Comparison of ENCODE assay signal across 16 cellular contexts in genomic region chr10:62708569-62708968, GRCh38.
DNase-seq lines count a peak whose midpoint lies in the region; ATAC-seq, FAIRE-seq and TF ChIP-seq lines count a peak whose summit lies in the region.
"Had no signal": no experiment of that assay in that cellular context is flagged by ENCODE, and none has a peak within 500 bp of the region (broad histone marks: within the 10 kb centered on the region; RNA-seq: fewer than 3 reads in every experiment).

No MANE protein-coding gene starts in this region.

- TF ChIP-seq CTCF in MM.1S (IDR thresholded peaks at IDR 0.05; ENCODE audit: low read length) (no peak), H1 (IDR thresholded peaks at IDR 0.05; ENCODE audit: control extremely low read depth in 1 of 3, insufficient read depth in 1 of 3, low read depth in 1 of 3, low read length in 3 of 3) (no peak), WTC11 (IDR thresholded peaks at IDR 0.05) (no peak)

- DNase-seq in stimulated activated naive CD8-positive, alpha-beta T cell treated with anti-CD3 and anti-CD28 coated beads, Interleukin-15, amount 100 ng/mL, for 72 hours, result no peak
- peak; percentile 58 for DNase-seq in MM.1S
- no peak for DNase-seq in H1 (ENCODE audit: low read depth in 1 of 2, low spot score in 2 of 2)
- no peak for DNase-seq in WTC11 (ENCODE audit: low spot score)
- DNase-seq in Karpas-422, result no peak
- DNase-seq: 8988T; activated naive CD4-positive, alpha-beta T cell treated with Interleukin-2 at 50 U/mL for 16 hours; CD4-positive, alpha-beta memory T cell; NCI-H2107; psoas muscle; transverse colon; WERI-Rb-1 had no signal

- no peak overlapping the region for H2BK12ac ChIP-seq in H1 (ENCODE audit: low read depth, low read length)

- no peaks in the 10 kb centered on the region for H3K79me1 ChIP-seq in H1 (ENCODE audit: low read depth, low read length)

- H3K23ac ChIP-seq in H1 (ENCODE audit: insufficient read length), result no peak overlapping the region

- H3K4me2 ChIP-seq in MM.1S (ENCODE audit: low read depth, low read length), result peak overlapping the region; percentile 95
- no peak overlapping the region for H3K4me2 ChIP-seq in H1 (ENCODE audit: insufficient read depth in 1 of 2, low read depth in 2 of 2, low read length in 2 of 2)
- H3K4me2 ChIP-seq in Karpas-422 (ENCODE audit: low read depth, low read length, poor library complexity, severe bottlenecking), result no peak overlapping the region

- TF ChIP-seq POLR2A in H1 (IDR thresholded peaks at IDR 0.05; ENCODE audit: control extremely low read depth in 1 of 2, low read depth in 2 of 2, low read length in 2 of 2), result no peak

- H3K27ac ChIP-seq in MM.1S (ENCODE audit: low read length) (peak overlapping the region; percentile 88), H1 (ENCODE audit: low read depth, low read length) (no peak overlapping the region), Karpas-422 (ENCODE audit: low read length) (no peak overlapping the region)
- H3K27ac ChIP-seq: psoas muscle, transverse colon, WERI-Rb-1 had no signal

- H3K9me3 Mint-ChIP-seq in stimulated activated naive CD8-positive, alpha-beta T cell treated with anti-CD3 and anti-CD28 coated beads, Interleukin-15, Interleukin-2, amounts not matched to agents 100 ng/mL and 50 ng/mL, for 24 hours, result no peaks in the 10 kb centered on the region
- peaks cover 15 to 20% of the 10 kb centered on the region in 2 donors for H3K9me3 Mint-ChIP-seq in stimulated activated naive CD8-positive, alpha-beta T cell treated with anti-CD3 and anti-CD28 coated beads, Interleukin-15, amount 100 ng/mL, for 72 hours
- H3K9me3 Mint-ChIP-seq in WTC11, result peaks cover 21% of the 10 kb centered on the region

- H3K14ac ChIP-seq in H1 (ENCODE audit: insufficient read length), result no peak overlapping the region

- H3K36me3 ChIP-seq in MM.1S (replicated peaks; ENCODE audit: insufficient read depth, low read length) (no peaks in the 10 kb centered on the region), H1 (ENCODE audit: control insufficient read depth in 2 of 4, insufficient read depth in 4 of 4, low read length in 3 of 4) (no peaks in the 10 kb centered on the region), Karpas-422 (ENCODE audit: insufficient read depth, low read length) (no peaks in the 10 kb centered on the region)
- H3K36me3 ChIP-seq: transverse colon, WERI-Rb-1 had no signal

- POLR2A ChIA-PET in H1 (lab: Charles Lee; ENCODE audit: partially characterized antibody), result no interaction called here
- POLR2A ChIA-PET in WTC11 (lab: Charles Lee), result no interaction called here

- WGBS in H1 (ENCODE audit: extremely low coverage in 1 of 2, insufficient coverage in 1 of 2, insufficient read length in 1 of 2, insufficient replicate concordance in 2 of 2, low coverage in 1 of 2, low lambda C conversion rate in 2 of 2, missing lambda C conversion rate in 1 of 2), 2 experiments, result 90% methylated on average over 4 of the region's 4 CpGs; no CpG with 5 or more reads in 1 of the 2 experiments

- H3K27ac Mint-ChIP-seq in stimulated activated naive CD8-positive, alpha-beta T cell treated with anti-CD3 and anti-CD28 coated beads, Interleukin-15, Interleukin-2, amounts not matched to agents 100 ng/mL and 50 ng/mL, for 24 hours, result peak overlapping the region; percentile 13
- H3K27ac Mint-ChIP-seq in stimulated activated naive CD8-positive, alpha-beta T cell treated with anti-CD3 and anti-CD28 coated beads, Interleukin-15, amount 100 ng/mL, for 72 hours, result no peak overlapping the region
- no peak overlapping the region for H3K27ac Mint-ChIP-seq in WTC11
- H3K27ac Mint-ChIP-seq: CD4-positive, alpha-beta memory T cell had no signal

- no peak for FAIRE-seq in H1 (lab: Jason Lieb, UNC)

- H3K23me2 ChIP-seq in H1 (ENCODE audit: low read depth, low read length), result no peaks in the 10 kb centered on the region

- H3K36me3 Mint-ChIP-seq in stimulated activated naive CD8-positive, alpha-beta T cell treated with anti-CD3 and anti-CD28 coated beads, Interleukin-15, Interleukin-2, amounts not matched to agents 100 ng/mL and 50 ng/mL, for 24 hours (ENCODE audit: low read depth), result no peaks in the 10 kb centered on the region
- no peaks in the 10 kb centered on the region for H3K36me3 Mint-ChIP-seq in WTC11
- H3K36me3 Mint-ChIP-seq: CD4-positive, alpha-beta memory T cell had no signal

- CTCF ChIA-PET in H1 (lab: Charles Lee; ENCODE audit: partially characterized antibody) (no interaction called here), WTC11 (lab: Charles Lee) (no interaction called here)

- H2AFZ ChIP-seq in MM.1S (ENCODE audit: low read length) (peak overlapping the region; percentile 39; the same call in 1 of the 2 replicates), H1 (ENCODE audit: low read length) (0 out of 2 replicates have a peak overlapping the region, but pooled peaks have one; percentile 31), Karpas-422 (ENCODE audit: low read length) (no peak overlapping the region)

- no peak overlapping the region for H4K5ac ChIP-seq in H1 (ENCODE audit: insufficient read length, low read depth, low read length)

- no peak overlapping the region for H3K18ac ChIP-seq in H1 (ENCODE audit: extremely low read depth, low read length)

- H3K9ac ChIP-seq in MM.1S (ENCODE audit: low read length) (peak overlapping the region; percentile 46; the same call in 1 of the 2 replicates), H1 (replicated peaks in 1 of 4; ENCODE audit: extremely low read depth in 1 of 4, low read depth in 3 of 4, low read length in 3 of 4) (no peak overlapping the region), Karpas-422 (ENCODE audit: low read length) (no peak overlapping the region)

- H2BK120ac ChIP-seq in H1 (replicated peaks; ENCODE audit: low read depth, low read length), result no peak overlapping the region

- no peak overlapping the region for H2BK5ac ChIP-seq in H1 (ENCODE audit: low read depth, low read length)

- no peaks in the 10 kb centered on the region for H4K20me1 ChIP-seq in MM.1S (ENCODE audit: insufficient read depth, low read length)
- no peaks in the 10 kb centered on the region for H4K20me1 ChIP-seq in H1 (replicated peaks in 1 of 2; ENCODE audit: control insufficient read depth in 1 of 2, insufficient read depth in 2 of 2, low read length in 2 of 2)
- H4K20me1 ChIP-seq in Karpas-422 (ENCODE audit: insufficient read depth, low read depth, low read length), result no peaks in the 10 kb centered on the region

- H3K4me3 ChIP-seq in MM.1S (ENCODE audit: low read length), result peak overlapping the region; percentile 49
- H3K4me3 ChIP-seq in H1 (ENCODE audit: extremely low read depth in 1 of 4, insufficient read depth in 2 of 4, low read depth in 3 of 4, low read length in 4 of 4), result no peak overlapping the region
- no peak overlapping the region for H3K4me3 ChIP-seq in Karpas-422 (ENCODE audit: low read length)
- H3K4me3 ChIP-seq: psoas muscle, transverse colon had no signal

- H3K9me3 ChIP-seq in MM.1S (replicated peaks; ENCODE audit: insufficient read depth, low read length), result no peaks in the 10 kb centered on the region
- no peaks in the 10 kb centered on the region for H3K9me3 ChIP-seq in H1 (ENCODE audit: insufficient read depth in 2 of 2, low read depth in 1 of 2, low read length in 1 of 2)
- no peaks in the 10 kb centered on the region for H3K9me3 ChIP-seq in Karpas-422 (ENCODE audit: low read length)
- H3K9me3 ChIP-seq: transverse colon had no signal

- TF ChIP-seq EP300 in H1 (IDR thresholded peaks at IDR 0.05; ENCODE audit: borderline replicate concordance in 1 of 2, low read depth in 2 of 2, low read length in 2 of 2), result no peak

- ATAC-seq in stimulated activated naive CD8-positive, alpha-beta T cell treated with anti-CD3 and anti-CD28 coated beads, Interleukin-15, amount 100 ng/mL, for 72 hours, result no peak
- ATAC-seq in WTC11 (no peak), HG02623 (IDR thresholded peaks at IDR 0.05; ENCODE audit: unreplicated experiment) (no peak), esophagus mucosa (no peak)
- ATAC-seq: HCT116, psoas muscle had no signal

- no peak for TF ChIP-seq RAD21 in H1 (IDR thresholded peaks at IDR 0.05 in 1 of 2, conservative IDR thresholded peaks at IDR 0.05 in 1 of 2; ENCODE audit: low read depth in 2 of 2, low read length in 2 of 2)

- H3K27me3 Mint-ChIP-seq in stimulated activated naive CD8-positive, alpha-beta T cell treated with anti-CD3 and anti-CD28 coated beads, Interleukin-15, Interleukin-2, amounts not matched to agents 100 ng/mL and 50 ng/mL, for 24 hours, result peaks cover 7% of the 10 kb centered on the region
- H3K27me3 Mint-ChIP-seq in stimulated activated naive CD8-positive, alpha-beta T cell treated with anti-CD3 and anti-CD28 coated beads, Interleukin-15, amount 100 ng/mL, for 72 hours, result peaks cover 8% of the 10 kb centered on the region
- H3K27me3 Mint-ChIP-seq in WTC11 (ENCODE audit: low read depth), result no peaks in the 10 kb centered on the region

- H3K4me3 Mint-ChIP-seq in stimulated activated naive CD8-positive, alpha-beta T cell treated with anti-CD3 and anti-CD28 coated beads, Interleukin-15, Interleukin-2, amounts not matched to agents 100 ng/mL and 50 ng/mL, for 24 hours, result no peak overlapping the region
- no peak overlapping the region for H3K4me3 Mint-ChIP-seq in stimulated activated naive CD8-positive, alpha-beta T cell treated with anti-CD3 and anti-CD28 coated beads, Interleukin-15, amount 100 ng/mL, for 72 hours
- H3K4me3 Mint-ChIP-seq in WTC11, result no peak overlapping the region
- H3K4me3 Mint-ChIP-seq: CD4-positive, alpha-beta memory T cell had no signal

- H2AK5ac ChIP-seq in H1 (ENCODE audit: low read depth, low read length), result no peak overlapping the region

- H3K4me1 ChIP-seq in MM.1S (ENCODE audit: low read length) (peaks cover 43% of the 10 kb centered on the region), H1 (replicated peaks in 1 of 4; ENCODE audit: control insufficient read depth in 3 of 4, insufficient read depth in 4 of 4, low read length in 3 of 4) (no peaks in the 10 kb centered on the region), Karpas-422 (ENCODE audit: low read length) (peaks cover 9% of the 10 kb centered on the region)
- H3K4me1 ChIP-seq: psoas muscle, transverse colon had no signal

- H3K4ac ChIP-seq in H1 (replicated peaks; ENCODE audit: insufficient read length, low read depth, low read length), result no peak overlapping the region

- peaks cover 26% of the 10 kb centered on the region for H3F3A ChIP-seq in MM.1S (ENCODE audit: insufficient read depth, low read length)

- H3K9me2 ChIP-seq in MM.1S (replicated peaks; ENCODE audit: insufficient read depth, low read length), result no peaks in the 10 kb centered on the region
- no peaks in the 10 kb centered on the region for H3K9me2 ChIP-seq in Karpas-422 (replicated peaks; ENCODE audit: insufficient read depth, low read length)

- H3K4me1 Mint-ChIP-seq in stimulated activated naive CD8-positive, alpha-beta T cell treated with anti-CD3 and anti-CD28 coated beads, Interleukin-15, Interleukin-2, amounts not matched to agents 100 ng/mL and 50 ng/mL, for 24 hours (ENCODE audit: low read depth), result peaks cover 19% of the 10 kb centered on the region
- H3K4me1 Mint-ChIP-seq in stimulated activated naive CD8-positive, alpha-beta T cell treated with anti-CD3 and anti-CD28 coated beads, Interleukin-15, amount 100 ng/mL, for 72 hours, result peaks cover 5% of the 10 kb centered on the region
- H3K4me1 Mint-ChIP-seq in WTC11, result peaks cover 4% of the 10 kb centered on the region
- H3K4me1 Mint-ChIP-seq: CD4-positive, alpha-beta memory T cell had no signal

- no peaks in the 10 kb centered on the region for H3K27me3 ChIP-seq in MM.1S (replicated peaks; ENCODE audit: insufficient read depth, low read length)
- H3K27me3 ChIP-seq in H1 (replicated peaks in 1 of 4; ENCODE audit: control insufficient read depth in 3 of 4, extremely low read depth in 1 of 4, insufficient read depth in 3 of 4, low read length in 3 of 4), result no peaks in the 10 kb centered on the region
- H3K27me3 ChIP-seq in Karpas-422 (ENCODE audit: low read length), result no peaks in the 10 kb centered on the region
- H3K27me3 ChIP-seq: transverse colon had no signal

- H4K91ac ChIP-seq in H1 (replicated peaks; ENCODE audit: insufficient read length, low read length), result no peak overlapping the region

- no peak overlapping the region for H4K8ac ChIP-seq in H1 (ENCODE audit: extremely low read depth, insufficient read depth, low read length)

- H3K79me2 ChIP-seq in MM.1S (ENCODE audit: low read length) (no peaks in the 10 kb centered on the region), H1 (ENCODE audit: control insufficient read depth in 1 of 2, insufficient read depth in 2 of 2, low read length in 2 of 2) (no peaks in the 10 kb centered on the region), Karpas-422 (ENCODE audit: low read length) (no peaks in the 10 kb centered on the region)

- H2BK20ac ChIP-seq in H1 (ENCODE audit: low read length), result no peak overlapping the region

- H2BK15ac ChIP-seq in H1 (ENCODE audit: low read length), result no peak overlapping the region

- no peak overlapping the region for H3K56ac ChIP-seq in H1 (replicated peaks; ENCODE audit: insufficient read length, low read depth, low read length)
